ENCODE assay signal across 12 cellular contexts in the genomic region with DNA sequence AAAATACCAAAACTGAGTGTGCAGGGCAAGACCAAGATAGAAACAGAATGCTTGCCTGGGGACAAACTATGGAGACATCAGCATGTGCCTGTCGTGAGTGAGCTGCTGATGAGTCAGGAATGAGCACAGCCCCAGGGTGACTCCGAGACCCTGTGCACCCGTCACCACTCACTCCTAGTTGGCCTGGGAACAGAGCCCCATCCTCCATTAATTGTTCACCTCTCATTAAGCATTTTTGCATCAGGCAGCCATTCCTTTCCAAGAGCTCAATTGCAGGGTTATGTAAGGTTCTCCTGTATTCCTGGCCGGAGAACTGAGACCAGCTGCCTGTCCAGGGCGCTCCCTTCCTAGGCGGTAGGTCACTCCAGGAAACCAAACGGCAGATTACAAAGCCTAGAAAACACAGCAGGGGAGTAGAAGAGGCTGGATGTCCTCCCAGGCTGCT.
DNase-seq lines count a peak whose midpoint lies in the region; ATAC-seq and TF ChIP-seq lines count a peak whose summit lies in the region.
"Had no signal": no experiment of that assay in that cellular context is flagged by ENCODE, and none has a peak within 500 bp of the region (broad histone marks: within the 10 kb centered on the region; RNA-seq: fewer than 3 reads in every experiment).

No MANE protein-coding gene starts in this region.

- no peak overlapping the region for H3K18ac ChIP-seq in neuronal stem cell (ENCODE audit: low read length)

- H3K27me3 Mint-ChIP-seq in activated T-helper 2 cell treated with anti-CD3 and anti-CD28 coated beads, Interferon-gamma antibody, Interleukin-2, Interleukin-4, amounts not matched to agents 10 μg/mL and 5 μg/mL and 100 μg/mL, durations not matched to agents 14 hours and 24 hours and 36 hours (ENCODE audit: low read depth): no peaks in the 10 kb centered on the region
- no peaks in the 10 kb centered on the region for H3K27me3 Mint-ChIP-seq in T-helper 2 cell treated with Interferon-gamma antibody and Interleukin-4, amounts not matched to agents 5 μg/mL and 100 μg/mL, for 36 hours (ENCODE audit: low read depth)

- no peak overlapping the region for H2BK5ac ChIP-seq in neuronal stem cell (ENCODE audit: low read length)

- H3K4ac ChIP-seq in neuronal stem cell (ENCODE audit: low read length): no peak overlapping the region

- H3K4me1 Mint-ChIP-seq in activated T-helper 2 cell treated with anti-CD3 and anti-CD28 coated beads, Interferon-gamma antibody, Interleukin-2, Interleukin-4, amounts not matched to agents 10 μg/mL and 5 μg/mL and 100 μg/mL, durations not matched to agents 14 hours and 24 hours and 36 hours (ENCODE audit: low read depth): peaks cover 53% of the 10 kb centered on the region
- H3K4me1 Mint-ChIP-seq in stimulated activated effector memory CD8-positive, alpha-beta T cell treated with anti-CD3 and anti-CD28 coated beads, Interleukin-12 subunit alpha, Interleukin-12 subunit beta, amount 100 ng/mL, for 72 hours: peaks cover 74% of the 10 kb centered on the region
- H3K4me1 Mint-ChIP-seq in T-helper 2 cell treated with Interferon-gamma antibody and Interleukin-4, amounts not matched to agents 5 μg/mL and 100 μg/mL, for 36 hours (ENCODE audit: low read depth): peaks cover 42% of the 10 kb centered on the region

- peaks cover 6% of the 10 kb centered on the region for H3K9me3 Mint-ChIP-seq in activated T-helper 2 cell treated with anti-CD3 and anti-CD28 coated beads, Interferon-gamma antibody, Interleukin-2, Interleukin-4, amounts not matched to agents 10 μg/mL and 5 μg/mL and 100 μg/mL, durations not matched to agents 14 hours and 24 hours and 36 hours
- peaks cover 6% of the 10 kb centered on the region for H3K9me3 Mint-ChIP-seq in stimulated activated effector memory CD8-positive, alpha-beta T cell treated with anti-CD3 and anti-CD28 coated beads, Interleukin-12 subunit alpha, Interleukin-12 subunit beta, amount 100 ng/mL, for 72 hours
- H3K9me3 Mint-ChIP-seq in T-helper 2 cell treated with Interferon-gamma antibody and Interleukin-4, amounts not matched to agents 5 μg/mL and 100 μg/mL, for 36 hours: no peaks in the 10 kb centered on the region

- H3K27ac ChIP-seq in heart left ventricle (peak overlapping the region in 11 of 12 donors; percentile 30 to 84 (median 42)), neuronal stem cell (replicated peaks; ENCODE audit: low read length) (no peak overlapping the region)
- H3K27ac ChIP-seq: 22Rv1 had no signal

- no peak for TF ChIP-seq CTCF in heart left ventricle (IDR thresholded peaks at IDR 0.05)

- no peak for TF ChIP-seq POLR2A in heart left ventricle (IDR thresholded peaks at IDR 0.05)

- H3K4me3 ChIP-seq in heart left ventricle (peak overlapping the region in 1 of 12 donors; percentile 2), neuronal stem cell (ENCODE audit: low read length in 2 of 2) (no peak overlapping the region)
- H3K4me3 ChIP-seq: esophagus squamous epithelium had no signal

- peaks cover 4% of the 10 kb centered on the region for H3K36me3 Mint-ChIP-seq in activated T-helper 2 cell treated with anti-CD3 and anti-CD28 coated beads, Interferon-gamma antibody, Interleukin-2, Interleukin-4, amounts not matched to agents 10 μg/mL and 5 μg/mL and 100 μg/mL, durations not matched to agents 14 hours and 24 hours and 36 hours (ENCODE audit: low read depth)
- no peaks in the 10 kb centered on the region for H3K36me3 Mint-ChIP-seq in stimulated activated effector memory CD8-positive, alpha-beta T cell treated with anti-CD3 and anti-CD28 coated beads, Interleukin-12 subunit alpha, Interleukin-12 subunit beta, amount 100 ng/mL, for 72 hours
- peaks cover 7% of the 10 kb centered on the region for H3K36me3 Mint-ChIP-seq in T-helper 2 cell treated with Interferon-gamma antibody and Interleukin-4, amounts not matched to agents 5 μg/mL and 100 μg/mL, for 36 hours (ENCODE audit: low read depth)

- ATAC-seq in heart left ventricle: peak; percentile 89 to 95 (median 92)
- ATAC-seq in stimulated activated effector memory CD8-positive, alpha-beta T cell treated with anti-CD3 and anti-CD28 coated beads, Interleukin-12 subunit alpha, Interleukin-12 subunit beta, amount 100 ng/mL, for 72 hours: peak; percentile 34

- intact Hi-C loops in activated T-helper 2 cell treated with anti-CD3 and anti-CD28 coated beads, Interferon-gamma antibody, Interleukin-2, Interleukin-4, amounts not matched to agents 10 μg/mL and 5 μg/mL and 100 μg/mL, durations not matched to agents 14 hours and 24 hours and 36 hours (cut with micrococcal nuclease): no loop called here
- intact Hi-C loops in heart left ventricle (cut with DNase I): loop anchor here in 5 of 10 donors (5.0 to 10.0 kb wide), 4 partner anchors 276 to 532 kb away; partner anchors contain the start of gene JARID2 (in 2 of the 5)

- H3K23ac ChIP-seq in neuronal stem cell (ENCODE audit: low read depth, low read length, poor library complexity): no peak overlapping the region

- H3K9ac ChIP-seq in neuronal stem cell (ENCODE audit: low read depth, low read length, poor library complexity): no peak overlapping the region
- H3K9ac ChIP-seq: SK-N-SH had no signal

- no peak overlapping the region for H4K8ac ChIP-seq in neuronal stem cell (ENCODE audit: low read depth, low read length)

- 11 to 34% (median 18%) methylated on average over 7 of the region's 7 CpGs for WGBS in heart left ventricle, 4 donors
- WGBS in neuronal stem cell (ENCODE audit: extremely low coverage in 2 of 2, insufficient read length in 2 of 2, insufficient replicate concordance in 1 of 2), 2 donors: no CpG with 5 or more reads among the region's 7 CpGs

- no peak overlapping the region for H3K4me2 ChIP-seq in neuronal stem cell (ENCODE audit: insufficient read depth, low read length, poor library complexity, severe bottlenecking)
- H3K4me2 ChIP-seq: SK-N-SH had no signal

- H3K14ac ChIP-seq in neuronal stem cell (ENCODE audit: low read length): no peak overlapping the region

- no peaks in the 10 kb centered on the region for H3K27me3 ChIP-seq in heart left ventricle
- H3K27me3 ChIP-seq in neuronal stem cell (ENCODE audit: control insufficient read depth in 3 of 3, insufficient read depth in 3 of 3, low read depth in 1 of 3, low read length in 3 of 3): peaks cover 0 to 32% (median 0%) of the 10 kb centered on the region in 3 experiments
- H3K27me3 ChIP-seq: esophagus squamous epithelium had no signal

- H3K36me3 ChIP-seq in heart left ventricle (no peaks in the 10 kb centered on the region), neuronal stem cell (replicated peaks in 1 of 2; ENCODE audit: control insufficient read depth in 2 of 2, insufficient read depth in 2 of 2, low read length in 2 of 2) (no peaks in the 10 kb centered on the region)
- H3K36me3 ChIP-seq: esophagus squamous epithelium had no signal

- H3K27ac Mint-ChIP-seq in activated T-helper 2 cell treated with anti-CD3 and anti-CD28 coated beads, Interferon-gamma antibody, Interleukin-2, Interleukin-4, amounts not matched to agents 10 μg/mL and 5 μg/mL and 100 μg/mL, durations not matched to agents 14 hours and 24 hours and 36 hours: peak overlapping the region; percentile 14
- peak overlapping the region; percentile 49 for H3K27ac Mint-ChIP-seq in stimulated activated effector memory CD8-positive, alpha-beta T cell treated with anti-CD3 and anti-CD28 coated beads, Interleukin-12 subunit alpha, Interleukin-12 subunit beta, amount 100 ng/mL, for 72 hours
- H3K27ac Mint-ChIP-seq in T-helper 2 cell treated with Interferon-gamma antibody and Interleukin-4, amounts not matched to agents 5 μg/mL and 100 μg/mL, for 36 hours: no peak overlapping the region
- H3K27ac Mint-ChIP-seq: nephron had no signal

- no peak overlapping the region for H2BK15ac ChIP-seq in neuronal stem cell (ENCODE audit: low read length)

- no peak overlapping the region for H2AFZ ChIP-seq in neuronal stem cell (ENCODE audit: low read length)

- H4K91ac ChIP-seq in neuronal stem cell (ENCODE audit: low read depth, low read length, poor library complexity): no peak overlapping the region

- H2AK5ac ChIP-seq in neuronal stem cell (ENCODE audit: low read depth, low read length): no peak overlapping the region

- H3K9me3 ChIP-seq in heart left ventricle (peaks cover 0 to 5% (median 0%) of the 10 kb centered on the region in 12 donors), neuronal stem cell (replicated peaks in 1 of 2; ENCODE audit: control insufficient read depth in 2 of 2, insufficient read depth in 1 of 2, low read depth in 1 of 2, low read length in 2 of 2) (peaks cover 0 to 4% of the 10 kb centered on the region in 2 donors)
- H3K9me3 ChIP-seq: esophagus squamous epithelium, SK-N-SH had no signal

- H2BK120ac ChIP-seq in neuronal stem cell (ENCODE audit: low read depth, low read length): no peak overlapping the region

- no peak overlapping the region for H2BK12ac ChIP-seq in neuronal stem cell (ENCODE audit: low read length)

- no peaks in the 10 kb centered on the region for H3K79me1 ChIP-seq in neuronal stem cell (ENCODE audit: low read depth, low read length)

- DNase-seq in DMS 273 (lab: John Stamatoyannopoulos, UW; ENCODE audit: unreplicated experiment) (peak; percentile 24), DMS 273 treated with DMSO at 0.1 percent for 48 hours (lab: John Stamatoyannopoulos, UW) (no peak), heart left ventricle (peak; percentile 65 to 73 (median 68)), SW 1271 (lab: John Stamatoyannopoulos, UW) (no peak), neuronal stem cell (ENCODE audit: low spot score) (no peak)
- no peak for DNase-seq in activated T-helper 2 cell treated with anti-CD3 and anti-CD28 coated beads, Interferon-gamma antibody, Interleukin-2, Interleukin-4, amounts not matched to agents 10 μg/mL and 5 μg/mL and 100 μg/mL, durations not matched to agents 14 hours and 24 hours and 36 hours (ENCODE audit: low spot score)
- DNase-seq in stimulated activated effector memory CD8-positive, alpha-beta T cell treated with anti-CD3 and anti-CD28 coated beads, Interleukin-12 subunit alpha, Interleukin-12 subunit beta, amount 100 ng/mL, for 72 hours (ENCODE audit: low spot score in 2 of 2): no peak
- no peak for DNase-seq in T-helper 2 cell treated with Interferon-gamma antibody and Interleukin-4, amounts not matched to agents 5 μg/mL and 100 μg/mL, for 36 hours (ENCODE audit: low spot score)
- DNase-seq: esophagus squamous epithelium, SK-N-SH had no signal

- no peak overlapping the region for H3K4me3 Mint-ChIP-seq in activated T-helper 2 cell treated with anti-CD3 and anti-CD28 coated beads, Interferon-gamma antibody, Interleukin-2, Interleukin-4, amounts not matched to agents 10 μg/mL and 5 μg/mL and 100 μg/mL, durations not matched to agents 14 hours and 24 hours and 36 hours (ENCODE audit: low read depth)
- no peak overlapping the region for H3K4me3 Mint-ChIP-seq in stimulated activated effector memory CD8-positive, alpha-beta T cell treated with anti-CD3 and anti-CD28 coated beads, Interleukin-12 subunit alpha, Interleukin-12 subunit beta, amount 100 ng/mL, for 72 hours
- H3K4me3 Mint-ChIP-seq in T-helper 2 cell treated with Interferon-gamma antibody and Interleukin-4, amounts not matched to agents 5 μg/mL and 100 μg/mL, for 36 hours: no peak overlapping the region
- H3K4me3 Mint-ChIP-seq: nephron had no signal

- peaks cover 0 to 47% (median 18%) of the 10 kb centered on the region in 12 donors for H3K4me1 ChIP-seq in heart left ventricle
- no peaks in the 10 kb centered on the region for H3K4me1 ChIP-seq in neuronal stem cell (ENCODE audit: control insufficient read depth in 2 of 2, insufficient read depth in 1 of 2, low read depth in 1 of 2, low read length in 2 of 2)

Comparison
In these comparisons a context has a peak if more than half of its experiments do, and no peak if none do; other contexts are left out.
1. DNase-seq: peak in DMS 273 (single experiment) and heart left ventricle (5 of 5); none in DMS 273 treated with DMSO at 0.1 percent for 48 hours (single experiment), activated T-helper 2 cell treated with anti-CD3 and anti-CD28 coated beads, Interferon-gamma antibody, Interleukin-2, Interleukin-4, amounts not matched to agents 10 μg/mL and 5 μg/mL and 100 μg/mL, durations not matched to agents 14 hours and 24 hours and 36 hours (single experiment), stimulated activated effector memory CD8-positive, alpha-beta T cell treated with anti-CD3 and anti-CD28 coated beads, Interleukin-12 subunit alpha, Interleukin-12 subunit beta, amount 100 ng/mL, for 72 hours (0 of 2), T-helper 2 cell treated with Interferon-gamma antibody and Interleukin-4, amounts not matched to agents 5 μg/mL and 100 μg/mL, for 36 hours (single experiment), SW 1271 (0 of 2) and neuronal stem cell (single experiment).